Comparison of ENCODE assay signal across 8 cellular contexts in genomic region chr1:27299385-27300252, GRCh38. TPM values are rescaled to one million over a fixed set of nuclear protein-coding genes. Genes with fewer than 3 reads are reported as not detected.
DNase-seq lines count a peak whose midpoint lies in the region; ATAC-seq and TF ChIP-seq lines count a peak whose summit lies in the region.

No MANE protein-coding gene starts in this region.

- H3K27ac Mint-ChIP-seq in HFFc6, result peak overlapping the region; percentile 98
- H3K27ac Mint-ChIP-seq in CD8-positive, alpha-beta T cell, result no peak overlapping the region

- CTCF ChIA-PET in CD8-positive, alpha-beta T cell (lab: Charles Lee), result interaction anchor here (0.6 to 14.8 kb wide), 37 partner anchors 8 to 363 kb away, joined by 3 to 406 read pairs (median 4); partner anchors contain the start of genes AHDC1, CD164L2, GPR3 and MAP3K6

- H3K27me3 Mint-ChIP-seq in HFFc6 (ENCODE audit: insufficient read depth), result peaks cover 1% of the 10 kb centered on the region
- no peaks in the 10 kb centered on the region for H3K27me3 Mint-ChIP-seq in CD8-positive, alpha-beta T cell (ENCODE audit: low read depth)

- intact Hi-C loops in left ventricle myocardium superior (cut with micrococcal nuclease), result loop anchor here (5.0 kb wide), 2 partner anchors 98 to 308 kb away; no protein-coding TSS in a partner anchor
- intact Hi-C loops in CD8-positive, alpha-beta T cell (cut with DNase I, micrococcal nuclease), result loop anchor here (1.0 to 5.0 kb wide), 5 partner anchors 33 to 363 kb away; no protein-coding TSS in a partner anchor

- H3K27ac ChIP-seq in CD8-positive, alpha-beta T cell (ENCODE audit: low read depth, low read length), result no peak overlapping the region

- no peaks in the 10 kb centered on the region for H3K36me3 Mint-ChIP-seq in HFFc6 (ENCODE audit: low read depth)
- peaks cover 87% of the 10 kb centered on the region for H3K36me3 Mint-ChIP-seq in CD8-positive, alpha-beta T cell

- POLR2A ChIA-PET in CD8-positive, alpha-beta T cell (lab: Charles Lee), result interaction anchor here (0.8 to 1.3 kb wide), 5 partner anchors 9 to 363 kb away, joined by 3 read pairs; no protein-coding TSS in a partner anchor

- H3K4me3 ChIP-seq in CD8-positive, alpha-beta T cell (ENCODE audit: low read depth, low read length), result no peak overlapping the region

- ATAC-seq in left ventricle myocardium superior, result peak; percentile 73
- ATAC-seq in HG03457 (IDR thresholded peaks at IDR 0.05; ENCODE audit: unreplicated experiment), result no peak
- no peak for ATAC-seq in GM18858 (IDR thresholded peaks at IDR 0.05; ENCODE audit: unreplicated experiment)
- no peak for ATAC-seq in CD8-positive, alpha-beta T cell

- no peaks in the 10 kb centered on the region for H3K27me3 ChIP-seq in CD8-positive, alpha-beta T cell (ENCODE audit: insufficient read depth, low read length)

- H3K4me3 Mint-ChIP-seq in HFFc6, result peak overlapping the region; percentile 51
- H3K4me3 Mint-ChIP-seq in CD8-positive, alpha-beta T cell, result no peak overlapping the region

- peaks cover 44% of the 10 kb centered on the region for H3K4me1 Mint-ChIP-seq in HFFc6 (ENCODE audit: low read depth)
- H3K4me1 Mint-ChIP-seq in CD8-positive, alpha-beta T cell (ENCODE audit: low read depth), result peaks cover 6% of the 10 kb centered on the region

- DNase-seq in HFFc6 (peak; percentile 100), anterior cingulate cortex (lab: John Stamatoyannopoulos, UW) (peak in 51 of 58 donors; percentile 2 to 80 (median 51)), left ventricle myocardium superior (peak; percentile 76), renal cortical epithelial cell (ENCODE audit: low read depth) (peak; percentile 39), NCI-H510A (lab: John Stamatoyannopoulos, UW) (no peak)
- DNase-seq in CD8-positive, alpha-beta T cell, result no peak

- no peak for TF ChIP-seq CTCF in HFFc6 (IDR thresholded peaks at IDR 0.05)
- TF ChIP-seq CTCF in CD8-positive, alpha-beta T cell (IDR thresholded peaks at IDR 0.05), result no peak

- no peaks in the 10 kb centered on the region for H3K9me3 Mint-ChIP-seq in HFFc6
- H3K9me3 Mint-ChIP-seq in CD8-positive, alpha-beta T cell, result no peaks in the 10 kb centered on the region

- no peaks in the 10 kb centered on the region for H3K4me1 ChIP-seq in CD8-positive, alpha-beta T cell (ENCODE audit: insufficient read depth, low read length)

- no peaks in the 10 kb centered on the region for H3K9me3 ChIP-seq in CD8-positive, alpha-beta T cell (ENCODE audit: low read length)

- peaks cover 41% of the 10 kb centered on the region for H3K36me3 ChIP-seq in CD8-positive, alpha-beta T cell (ENCODE audit: insufficient read depth, low read length)

RNA-seq across cellular contexts. Expression of gene TMEM222, which starts 22.3 kb away (rescaled TPM):
- total RNA-seq in HFFc6 (2021; fragmentation: NEBNext Ultra II Directional; extraction: Animal tissue kit (Norgen Biotek cat#: 25700)), result 10 to 100 TPM; 41.3 to 54.6 (median 46.1) TPM
- total RNA-seq in left ventricle myocardium superior (19.9 TPM), renal cortical epithelial cell (18.4 and 30.8 TPM in 2 replicates)
- 10 to 100 TPM; 24.1 to 25.2 TPM for total RNA-seq in CD8-positive, alpha-beta T cell

RNA-seq across cellular contexts. Expression of gene SYTL1, which starts 42.2 kb away (rescaled TPM):
- total RNA-seq in HFFc6 (2021; fragmentation: NEBNext Ultra II Directional; extraction: Animal tissue kit (Norgen Biotek cat#: 25700)), result under 1 TPM in 2 of 6 experiments, not detected in 4; 0.08 to 0.45 TPM
- total RNA-seq in left ventricle myocardium superior (1.1 TPM), renal cortical epithelial cell (9.0 and 25.4 TPM in 2 replicates)
- total RNA-seq in CD8-positive, alpha-beta T cell, result 100 to 1,000 TPM; 103 to 113 TPM

Comparison
In these comparisons a context has a peak if more than half of its experiments do, and no peak if none do; other contexts are left out.
1. DNase-seq: peak in HFFc6 (single experiment), anterior cingulate cortex (51 of 58), left ventricle myocardium superior (single experiment) and renal cortical epithelial cell (single experiment); none in CD8-positive, alpha-beta T cell (0 of 7) and NCI-H510A (single experiment).